In the genomic region with DNA sequence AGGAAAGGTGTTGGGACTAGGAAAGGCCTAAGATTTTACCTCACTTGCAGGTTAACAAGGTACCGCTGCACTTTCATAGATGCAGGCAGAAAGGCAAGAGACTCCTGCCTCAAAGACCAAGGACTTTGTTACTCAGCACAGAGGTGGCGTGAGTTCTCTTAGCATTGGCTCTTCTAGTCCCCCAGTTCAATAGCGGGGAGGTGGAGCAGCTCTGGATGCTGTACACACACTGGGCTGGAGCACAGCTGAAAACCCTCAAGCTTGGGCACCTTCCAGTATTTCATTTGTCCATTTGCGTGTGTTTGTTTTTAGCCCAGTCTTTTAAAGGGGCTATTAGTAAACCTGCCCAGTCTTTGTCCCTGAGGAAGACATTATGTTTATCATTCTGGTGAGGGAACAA, we compare ENCODE assay signal across 12 cellular contexts.
"Had no signal": no experiment of that assay in that cellular context is flagged by ENCODE, and none has a peak within 500 bp of the region (broad histone marks: within the 10 kb centered on the region; RNA-seq: fewer than 3 reads in every experiment).

No MANE protein-coding gene starts in this region.

- H3K27ac Mint-ChIP-seq: activated naive CD4-positive, alpha-beta T cell treated with anti-CD3 and anti-CD28 coated beads for 36 hours; activated T-helper 1 cell treated with anti-CD3 and anti-CD28 coated beads, Interleukin-12 subunit alpha, Interleukin-12 subunit beta, Interleukin-2, Interleukin-4 antibody, amounts not matched to agents 30 ng/mL and 10 ng/mL and 1 ng/mL, durations not matched to agents 14 hours and 24 hours and 36 hours; WTC11 had no signal

- H3K36me3 Mint-ChIP-seq: WTC11 had no signal

- H3K4me3 Mint-ChIP-seq: activated naive CD4-positive, alpha-beta T cell treated with anti-CD3 and anti-CD28 coated beads for 36 hours; activated T-helper 1 cell treated with anti-CD3 and anti-CD28 coated beads, Interleukin-12 subunit alpha, Interleukin-12 subunit beta, Interleukin-2, Interleukin-4 antibody, amounts not matched to agents 30 ng/mL and 10 ng/mL and 1 ng/mL, durations not matched to agents 14 hours and 24 hours and 36 hours; WTC11 had no signal

- DNase-seq: activated CD4-positive, alpha-beta T cell treated with anti-CD3 and anti-CD28 coated beads for 48 hours; activated naive CD4-positive, alpha-beta T cell treated with anti-CD3 and anti-CD28 coated beads for 36 hours; central memory CD4-positive, alpha-beta T cell; cortex of kidney; effector CD8-positive, alpha-beta T cell; kidney; retina; small intestine; tibial artery had no signal

- ATAC-seq: gastroesophageal sphincter, WTC11 had no signal

- H3K9me3 Mint-ChIP-seq: activated naive CD4-positive, alpha-beta T cell treated with anti-CD3 and anti-CD28 coated beads for 36 hours; activated T-helper 1 cell treated with anti-CD3 and anti-CD28 coated beads, Interleukin-12 subunit alpha, Interleukin-12 subunit beta, Interleukin-2, Interleukin-4 antibody, amounts not matched to agents 30 ng/mL and 10 ng/mL and 1 ng/mL, durations not matched to agents 14 hours and 24 hours and 36 hours had no signal
